Comparison of ENCODE assay signal across 11 cellular contexts in the genomic region with DNA sequence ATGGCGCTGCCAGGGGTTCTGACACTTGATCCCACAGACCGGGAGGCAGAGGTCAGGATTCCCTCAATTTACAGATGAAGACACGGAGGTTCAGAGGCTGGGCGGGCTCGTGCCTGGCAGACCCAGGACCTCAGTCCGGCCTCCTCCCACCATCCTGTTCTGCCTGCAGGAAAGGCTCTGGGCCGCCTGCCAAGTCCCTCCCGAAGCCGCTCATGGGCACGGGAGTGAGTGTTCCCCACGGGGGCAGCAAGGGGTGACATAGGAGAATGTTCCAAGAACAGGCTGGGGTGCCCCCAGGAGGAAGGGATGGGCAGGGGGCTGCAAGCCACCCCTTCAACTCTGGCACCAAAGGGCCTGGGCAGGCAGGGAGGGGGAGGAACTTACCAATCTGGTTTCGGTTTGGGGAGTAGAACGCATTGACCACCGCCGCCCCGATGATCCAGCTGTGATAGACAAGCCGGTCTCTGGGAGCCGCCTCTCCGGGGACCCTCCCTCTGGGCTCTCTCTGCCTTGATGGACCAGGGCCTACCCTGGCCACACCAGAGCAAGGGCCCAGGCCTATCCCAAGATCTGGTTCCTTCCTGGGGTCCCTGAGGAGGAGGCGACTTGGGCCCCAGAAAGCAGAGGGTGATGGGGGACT. TPM values are rescaled to one million over a fixed set of nuclear protein-coding genes. Genes with fewer than 3 reads are reported as not detected.
DNase-seq lines count a peak whose midpoint lies in the region; ATAC-seq and TF ChIP-seq lines count a peak whose summit lies in the region.
"Had no signal": no experiment of that assay in that cellular context is flagged by ENCODE, and none has a peak within 500 bp of the region (broad histone marks: within the 10 kb centered on the region; RNA-seq: fewer than 3 reads in every experiment).

No MANE protein-coding gene starts in this region.

- peaks cover 0 to 10% of the 10 kb centered on the region in 2 donors for H3K4me1 Mint-ChIP-seq in natural killer cell treated with Interleukin-12 subunit alpha and Interleukin-12 subunit beta and Interleukin-15 and Interleukin-18, amount 100 ng/mL, for 72 hours (ENCODE audit: low read depth in 2 of 2)
- H3K4me1 Mint-ChIP-seq in natural killer cell, result peaks cover 0 to 13% of the 10 kb centered on the region in 2 donors

- intact Hi-C loops in natural killer cell (cut with micrococcal nuclease), result no loop called here
- intact Hi-C loops in breast epithelium (cut with DNase I; ENCODE audit: low total_unique reads), result no loop called here
- intact Hi-C loops in right lobe of liver (cut with DNase I), result no loop called here

- peaks cover 0 to 9% of the 10 kb centered on the region in 2 donors for H3K9me3 ChIP-seq in breast epithelium
- no peaks in the 10 kb centered on the region for H3K9me3 ChIP-seq in right lobe of liver

- DNase-seq in natural killer cell treated with Interleukin-12 subunit alpha and Interleukin-12 subunit beta and Interleukin-15 and Interleukin-18, amount 100 ng/mL, for 72 hours (ENCODE audit: low spot score), result peak; percentile 57
- DNase-seq in natural killer cell (no peak), breast epithelium (ENCODE audit: low spot score in 2 of 2) (peak in 1 of 2 donors; percentile 75), right lobe of liver (peak; percentile 60 to 65 (median 61)), medulla oblongata (ENCODE audit: extremely low spot score) (no peak), HEK293T (ENCODE audit: extremely low spot score) (no peak), inferior parietal cortex (ENCODE audit: extremely low spot score) (no peak)

- H3K4me1 ChIP-seq in breast epithelium, result no peaks in the 10 kb centered on the region
- no peaks in the 10 kb centered on the region for H3K4me1 ChIP-seq in right lobe of liver

- H3K27me3 ChIP-seq in breast epithelium (peaks cover 0 to 4% of the 10 kb centered on the region in 2 donors), right lobe of liver (no peaks in the 10 kb centered on the region)

- no peaks in the 10 kb centered on the region for H3K36me3 Mint-ChIP-seq in natural killer cell treated with Interleukin-12 subunit alpha and Interleukin-12 subunit beta and Interleukin-15 and Interleukin-18, amount 100 ng/mL, for 72 hours
- H3K36me3 Mint-ChIP-seq in natural killer cell, result no peaks in the 10 kb centered on the region

- H3K4me3 Mint-ChIP-seq in natural killer cell treated with Interleukin-12 subunit alpha and Interleukin-12 subunit beta and Interleukin-15 and Interleukin-18, amount 100 ng/mL, for 72 hours, result no peak overlapping the region
- no peak overlapping the region for H3K4me3 Mint-ChIP-seq in natural killer cell
- H3K4me3 Mint-ChIP-seq: activated naive CD8-positive, alpha-beta T cell treated with anti-CD3 and anti-CD28 coated beads, Interleukin-2, amount 10 ng/mL, durations not matched to agents 7 days and 5 days; CD4-positive, alpha-beta T cell; T-helper 2 cell treated with Interferon-gamma antibody and Interleukin-4, amounts not matched to agents 5 μg/mL and 100 μg/mL, for 36 hours had no signal

- H3K27ac ChIP-seq in breast epithelium (no peak overlapping the region), right lobe of liver (no peak overlapping the region)

- ATAC-seq in natural killer cell treated with Interleukin-12 subunit alpha and Interleukin-12 subunit beta and Interleukin-15 and Interleukin-18, amount 100 ng/mL, for 72 hours, result no peak
- ATAC-seq in natural killer cell (no peak), right lobe of liver (peak in 3 of 4 donors; percentile 30 to 44 (median 36)), HG03196 (IDR thresholded peaks at IDR 0.05; ENCODE audit: unreplicated experiment) (no peak)

- H3K27ac Mint-ChIP-seq in natural killer cell treated with Interleukin-12 subunit alpha and Interleukin-12 subunit beta and Interleukin-15 and Interleukin-18, amount 100 ng/mL, for 72 hours, result no peak overlapping the region
- H3K27ac Mint-ChIP-seq in natural killer cell, result no peak overlapping the region
- H3K27ac Mint-ChIP-seq: activated naive CD8-positive, alpha-beta T cell treated with anti-CD3 and anti-CD28 coated beads, Interleukin-2, amount 10 ng/mL, durations not matched to agents 7 days and 5 days; CD4-positive, alpha-beta T cell; T-helper 2 cell treated with Interferon-gamma antibody and Interleukin-4, amounts not matched to agents 5 μg/mL and 100 μg/mL, for 36 hours had no signal

- POLR2A ChIA-PET in HEK293T (lab: Yijun Ruan, JAX), result no interaction called here

- no peak for TF ChIP-seq POLR2A in breast epithelium (IDR thresholded peaks at IDR 0.05)
- TF ChIP-seq POLR2A in right lobe of liver (IDR thresholded peaks at IDR 0.05), result no peak

- 8% methylated on average over 5 of the region's 20 CpGs for WGBS in right lobe of liver (ENCODE audit: insufficient coverage, low coverage, low lambda C conversion rate, missing lambda C conversion rate)

- CTCF ChIA-PET in HEK293T (lab: Yijun Ruan, JAX), result no interaction called here

- H3K36me3 ChIP-seq in breast epithelium, result no peaks in the 10 kb centered on the region
- H3K36me3 ChIP-seq in right lobe of liver, result no peaks in the 10 kb centered on the region

- no peaks in the 10 kb centered on the region for H3K27me3 Mint-ChIP-seq in natural killer cell treated with Interleukin-12 subunit alpha and Interleukin-12 subunit beta and Interleukin-15 and Interleukin-18, amount 100 ng/mL, for 72 hours
- H3K27me3 Mint-ChIP-seq in natural killer cell (ENCODE audit: low read depth in 2 of 2), result peaks cover 4 to 8% of the 10 kb centered on the region in 2 donors
- H3K27me3 Mint-ChIP-seq: activated naive CD8-positive, alpha-beta T cell treated with anti-CD3 and anti-CD28 coated beads, Interleukin-2, amount 10 ng/mL, durations not matched to agents 7 days and 5 days; CD4-positive, alpha-beta T cell had no signal

- TF ChIP-seq CTCF in natural killer cell (IDR thresholded peaks at IDR 0.05) (no peak), breast epithelium (IDR thresholded peaks at IDR 0.05) (no peak), right lobe of liver (IDR thresholded peaks at IDR 0.05) (no peak)

- no peaks in the 10 kb centered on the region for H3K9me3 Mint-ChIP-seq in natural killer cell treated with Interleukin-12 subunit alpha and Interleukin-12 subunit beta and Interleukin-15 and Interleukin-18, amount 100 ng/mL, for 72 hours
- no peaks in the 10 kb centered on the region for H3K9me3 Mint-ChIP-seq in natural killer cell
- H3K9me3 Mint-ChIP-seq: activated naive CD8-positive, alpha-beta T cell treated with anti-CD3 and anti-CD28 coated beads, Interleukin-2, amount 10 ng/mL, durations not matched to agents 7 days and 5 days; CD4-positive, alpha-beta T cell; T-helper 2 cell treated with Interferon-gamma antibody and Interleukin-4, amounts not matched to agents 5 μg/mL and 100 μg/mL, for 36 hours had no signal

- H3K4me3 ChIP-seq in breast epithelium (peak overlapping the region; percentile 25 to 64 (median 41)), right lobe of liver (no peak overlapping the region)

TF ChIP-seq in HEK293T, 16 proteins besides CTCF, POLR2A, EP300 and RAD21:
- TF ChIP-seq ELF4 (IDR thresholded peaks at IDR 0.05) (no peak), ZNF384 (IDR thresholded peaks at IDR 0.05) (no peak), L3MBTL2 (conservative IDR thresholded peaks at IDR 0.05) (no peak), FOXK2 (IDR thresholded peaks at IDR 0.05) (no peak), FOXM1 (IDR thresholded peaks at IDR 0.05; ENCODE audit: borderline replicate concordance) (no peak), BHLHE40 (IDR thresholded peaks at IDR 0.05; ENCODE audit: borderline replicate concordance) (no peak), PKNOX1 (IDR thresholded peaks at IDR 0.05) (no peak), TARDBP (IDR thresholded peaks at IDR 0.05) (no peak), LEF1 (IDR thresholded peaks at IDR 0.05; ENCODE audit: borderline replicate concordance) (no peak), ARNT (IDR thresholded peaks at IDR 0.05) (no peak), CTBP1 (IDR thresholded peaks at IDR 0.05; ENCODE audit: borderline replicate concordance) (no peak), FOXA1 (IDR thresholded peaks at IDR 0.05) (no peak), SP1 (IDR thresholded peaks at IDR 0.05) (no peak), NFRKB (IDR thresholded peaks at IDR 0.05) (no peak)

RNA-seq across cellular contexts. Expression of gene PRXL2B, which starts 7.5 kb away (rescaled TPM):
- 10 to 100 TPM in 1 of 2 donors, 1 to 10 TPM in 1; 9.1 to 18.5 TPM for total RNA-seq in natural killer cell treated with Interleukin-12 subunit alpha and Interleukin-12 subunit beta and Interleukin-15 and Interleukin-18, amount 100 ng/mL, for 72 hours
- total RNA-seq in natural killer cell (10 to 100 TPM; 11.3 to 15.1 (median 11.6) TPM), breast epithelium (10 to 100 TPM in 2 of 3 donors, 1 to 10 TPM in 1; 4.8 to 15.8 (median 14.4) TPM), right lobe of liver (10 to 100 TPM in 3 of 6 experiments, 1 to 10 TPM in 3; 5.1 to 18.6 (median 11.1) TPM)

RNA-seq across cellular contexts. Expression of gene TNFRSF14, which starts 38.0 kb away (rescaled TPM):
- 100 to 1,000 TPM in 1 of 2 donors, 10 to 100 TPM in 1; 93.2 to 118 TPM for total RNA-seq in natural killer cell treated with Interleukin-12 subunit alpha and Interleukin-12 subunit beta and Interleukin-15 and Interleukin-18, amount 100 ng/mL, for 72 hours
- total RNA-seq in natural killer cell (100 to 1,000 TPM; 228 to 266 (median 262) TPM), breast epithelium (10 to 100 TPM; 55.8 to 75.8 (median 67.8) TPM), right lobe of liver (10 to 100 TPM; 31.0 to 54.8 (median 41.1) TPM)

RNA-seq across cellular contexts. Expression of gene MMEL1, which starts 38.7 kb away (rescaled TPM):
- under 1 TPM in 1 of 2 donors, not detected in 1; 0.81 TPM for total RNA-seq in natural killer cell treated with Interleukin-12 subunit alpha and Interleukin-12 subunit beta and Interleukin-15 and Interleukin-18, amount 100 ng/mL, for 72 hours
- total RNA-seq in natural killer cell, result 1 to 10 TPM in 2 of 3 donors, not detected in 1; 1.3 to 2.0 TPM
- 10 to 100 TPM in 1 of 3 donors, 1 to 10 TPM in 1, not detected in 1; 9.2 to 12.7 TPM for total RNA-seq in breast epithelium
- total RNA-seq in right lobe of liver, result 1 to 10 TPM in 2 of 6 experiments, not detected in 4; 1.2 to 2.0 TPM

Comparison
In these comparisons a context has a peak if more than half of its experiments do, and no peak if none do; other contexts are left out.
1. DNase-seq: peak in natural killer cell treated with Interleukin-12 subunit alpha and Interleukin-12 subunit beta and Interleukin-15 and Interleukin-18, amount 100 ng/mL, for 72 hours (single experiment) and right lobe of liver (3 of 3); none in natural killer cell (single experiment), medulla oblongata (single experiment), HEK293T (single experiment) and inferior parietal cortex (single experiment).
2. ATAC-seq: peak in right lobe of liver (3 of 4); none in natural killer cell treated with Interleukin-12 subunit alpha and Interleukin-12 subunit beta and Interleukin-15 and Interleukin-18, amount 100 ng/mL, for 72 hours (0 of 2), natural killer cell (0 of 3) and HG03196 (single experiment).
3. H3K4me3 ChIP-seq: peak in breast epithelium (3 of 3); none in right lobe of liver (0 of 3).